8 cellular contexts compared by ENCODE assay signal in the genomic region with DNA sequence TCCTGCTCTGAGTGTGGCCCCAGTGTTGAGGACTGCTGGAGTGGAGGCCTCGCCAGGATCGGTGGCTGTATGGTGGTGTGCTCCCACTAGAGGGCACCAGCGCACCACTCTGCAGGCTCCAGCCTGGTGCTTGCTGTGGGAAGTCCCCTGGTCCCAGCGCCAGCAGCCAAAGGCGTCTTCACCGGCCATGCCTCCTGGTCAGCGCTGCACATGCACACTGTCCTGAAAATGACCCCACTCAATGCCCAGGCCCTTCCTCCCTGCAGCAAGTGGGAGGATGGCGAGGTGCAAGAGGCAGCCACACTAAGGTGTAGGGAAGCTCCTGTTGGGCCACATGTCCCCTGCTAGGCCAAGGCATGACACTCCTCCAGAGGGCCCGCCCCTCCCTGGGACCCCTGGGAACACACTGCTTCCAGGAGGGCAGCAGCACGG.
DNase-seq lines count a peak whose midpoint lies in the region; ATAC-seq and TF ChIP-seq lines count a peak whose summit lies in the region.

No MANE protein-coding gene starts in this region.

- no peaks in the 10 kb centered on the region for H4K20me1 ChIP-seq in mammary epithelial cell (ENCODE audit: insufficient read depth, low read length)

- H3K27ac ChIP-seq in mammary epithelial cell (ENCODE audit: insufficient read depth, low read depth, low read length), result no peak overlapping the region

- peak; percentile 90 for TF ChIP-seq CTCF in GM13976 (IDR thresholded peaks at IDR 0.05; ENCODE audit: borderline replicate concordance, control extremely low read depth, extremely low read depth, insufficient read depth, missing control alignments)
- TF ChIP-seq CTCF in WTC11 (IDR thresholded peaks at IDR 0.05), result peak; percentile 88
- peak; percentile 95 to 96 for TF ChIP-seq CTCF in mammary epithelial cell (conservative IDR thresholded peaks at IDR 0.05 in 1 of 2, IDR thresholded peaks at IDR 0.05 in 1 of 2; ENCODE audit: extremely low read depth in 1 of 2, insufficient read depth in 1 of 2, low read depth in 1 of 2, low read length in 2 of 2)
- TF ChIP-seq CTCF in kidney epithelial cell (IDR thresholded peaks at IDR 0.05; ENCODE audit: insufficient read depth, low read length, poor library complexity, severe bottlenecking), result peak; percentile 97

- peak; percentile 88 for ATAC-seq in HG02884 (IDR thresholded peaks at IDR 0.05; ENCODE audit: unreplicated experiment)
- ATAC-seq in WTC11, result peak; percentile 94

- H2AFZ ChIP-seq in mammary epithelial cell (ENCODE audit: low read depth, low read length), result no peak overlapping the region

- H3K36me3 Mint-ChIP-seq in WTC11, result peaks cover 13% of the 10 kb centered on the region

- H3K36me3 ChIP-seq in mammary epithelial cell (ENCODE audit: insufficient read depth, low read length) (peaks cover 2% of the 10 kb centered on the region), kidney epithelial cell (ENCODE audit: control insufficient read depth, insufficient read depth, low read length) (no peaks in the 10 kb centered on the region)

- 15% methylated on average over 5 of the region's 10 CpGs for WGBS in mammary epithelial cell (ENCODE audit: low coverage, missing lambda C conversion rate)

- H3K4me2 ChIP-seq in mammary epithelial cell (ENCODE audit: insufficient read depth, low read depth, low read length), result no peak overlapping the region

- no peak overlapping the region for H3K9ac ChIP-seq in mammary epithelial cell (ENCODE audit: insufficient read depth, low read length)

- H3K79me2 ChIP-seq in mammary epithelial cell (ENCODE audit: insufficient read depth, low read length), result no peaks in the 10 kb centered on the region

- peaks cover 12% of the 10 kb centered on the region for H3K9me3 Mint-ChIP-seq in WTC11

- intact Hi-C loops in mammary epithelial cell (cut with micrococcal nuclease), result loop anchor here (1.0 to 5.0 kb wide), 7 partner anchors 102 to 773 kb away; no protein-coding TSS in a partner anchor

- POLR2A ChIA-PET in WTC11 (lab: Charles Lee), result no interaction called here

- H3K4me3 ChIP-seq in mammary epithelial cell (replicated peaks in 1 of 3; ENCODE audit: insufficient read depth in 1 of 3, low read depth in 2 of 3, low read length in 3 of 3), result no peak overlapping the region
- no peak overlapping the region for H3K4me3 ChIP-seq in kidney epithelial cell (ENCODE audit: low read depth, low read length)

- H3K27me3 ChIP-seq in mammary epithelial cell (ENCODE audit: insufficient read depth, low read length) (no peaks in the 10 kb centered on the region), kidney epithelial cell (ENCODE audit: control insufficient read depth, insufficient read depth, low read length) (no peaks in the 10 kb centered on the region)

- CTCF ChIA-PET in WTC11 (lab: Charles Lee) (interaction anchor here (0.7 to 2.5 kb wide), 3 partner anchors 60 to 563 kb away, joined by 3 to 11 read pairs (median 4); no protein-coding TSS in a partner anchor), mammary epithelial cell (lab: Charles Lee; ENCODE audit: low non-redundant PET) (no interaction called here)

- no peak overlapping the region for H3K4me3 Mint-ChIP-seq in WTC11

- BruUV-seq in mammary epithelial cell (replicated peaks; lab: Mats Ljungman, UMichigan), result no TSS peak

- in situ Hi-C loops in GM13976 (cut with MboI; ENCODE audit: low sequenced_read_pairs, unreplicated experiment), result loop anchor here (25.0 kb wide), 2 partner anchors 762 to 1187 kb away; no protein-coding TSS in a partner anchor
- in situ Hi-C loops in mammary epithelial cell (cut with MboI; ENCODE audit: low sequenced_read_pairs in 2 of 2), result loop anchor here (10.0 to 25.0 kb wide), 3 partner anchors 499 to 762 kb away; no protein-coding TSS in a partner anchor

- dilution Hi-C loops in mammary epithelial cell (cut with HindIII; ENCODE audit: low sequenced_read_pairs), result no loop called here

- H3K9me3 ChIP-seq in mammary epithelial cell (replicated peaks; ENCODE audit: insufficient read depth, low read length), result no peaks in the 10 kb centered on the region

- peaks cover 3% of the 10 kb centered on the region for H3K4me1 ChIP-seq in mammary epithelial cell (ENCODE audit: insufficient read depth, low read length)

- peak; percentile 83 for DNase-seq in 8988T
- DNase-seq in GM13976 (ENCODE audit: low spot score), result peak; percentile 92
- peak; percentile 44 for DNase-seq in NCI-H2107 treated with DMSO at 0.1 percent for 48 hours (lab: John Stamatoyannopoulos, UW; ENCODE audit: unreplicated experiment)
- DNase-seq in WTC11 (ENCODE audit: low spot score), result peak; percentile 92
- DNase-seq in mammary epithelial cell, result peak; percentile 71
- peak; percentile 45 for DNase-seq in kidney epithelial cell (ENCODE audit: low read depth)
- peak; percentile 61 to 76 (median 72) for DNase-seq in stimulated activated CD4-positive, alpha-beta T cell treated with anti-CD3 and anti-CD28 coated beads, Interleukin-1b, Interleukin-23, amount 100 ng/mL, for 24 hours (ENCODE audit: low read depth in 4 of 4, low spot score in 1 of 4)

- H3K4me1 Mint-ChIP-seq in WTC11, result no peaks in the 10 kb centered on the region

- H3K27ac Mint-ChIP-seq in WTC11, result no peak overlapping the region

- H3K27me3 Mint-ChIP-seq in WTC11 (ENCODE audit: low read depth), result no peaks in the 10 kb centered on the region

TF ChIP-seq in WTC11, 78 proteins besides CTCF, POLR2A, EP300 and RAD21:
- TF ChIP-seq, protein P1, sequence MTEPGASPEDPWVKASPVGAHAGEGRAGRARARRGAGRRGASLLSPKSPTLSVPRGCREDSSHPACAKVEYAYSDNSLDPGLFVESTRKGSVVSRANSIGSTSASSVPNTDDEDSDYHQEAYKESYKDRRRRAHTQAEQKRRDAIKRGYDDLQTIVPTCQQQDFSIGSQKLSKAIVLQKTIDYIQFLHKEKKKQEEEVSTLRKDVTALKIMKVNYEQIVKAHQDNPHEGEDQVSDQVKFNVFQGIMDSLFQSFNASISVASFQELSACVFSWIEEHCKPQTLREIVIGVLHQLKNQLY (CRISPR knock-in tag; IDR thresholded peaks at IDR 0.05), result no peak
- 0 out of 2 replicates have a peak, but pooled peaks have one; percentile 43 for TF ChIP-seq ETV6 (CRISPR knock-in tag; IDR thresholded peaks at IDR 0.05)
- TF ChIP-seq NR2C2 (CRISPR knock-in tag; IDR thresholded peaks at IDR 0.05), result no peak
- no peak for TF ChIP-seq ZNF317 (CRISPR knock-in tag; IDR thresholded peaks at IDR 0.05; ENCODE audit: borderline replicate concordance, low read depth)
- no peak for TF ChIP-seq NFYB (CRISPR knock-in tag; conservative IDR thresholded peaks at IDR 0.05; ENCODE audit: low read depth)
- TF ChIP-seq, protein P2, sequence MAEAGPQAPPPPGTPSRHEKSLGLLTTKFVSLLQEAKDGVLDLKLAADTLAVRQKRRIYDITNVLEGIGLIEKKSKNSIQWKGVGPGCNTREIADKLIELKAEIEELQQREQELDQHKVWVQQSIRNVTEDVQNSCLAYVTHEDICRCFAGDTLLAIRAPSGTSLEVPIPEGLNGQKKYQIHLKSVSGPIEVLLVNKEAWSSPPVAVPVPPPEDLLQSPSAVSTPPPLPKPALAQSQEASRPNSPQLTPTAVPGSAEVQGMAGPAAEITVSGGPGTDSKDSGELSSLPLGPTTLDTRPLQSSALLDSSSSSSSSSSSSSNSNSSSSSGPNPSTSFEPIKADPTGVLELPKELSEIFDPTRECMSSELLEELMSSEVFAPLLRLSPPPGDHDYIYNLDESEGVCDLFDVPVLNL (CRISPR knock-in tag; IDR thresholded peaks at IDR 0.05; ENCODE audit: borderline replicate concordance, low read depth), result no peak
- TF ChIP-seq, protein P3, sequence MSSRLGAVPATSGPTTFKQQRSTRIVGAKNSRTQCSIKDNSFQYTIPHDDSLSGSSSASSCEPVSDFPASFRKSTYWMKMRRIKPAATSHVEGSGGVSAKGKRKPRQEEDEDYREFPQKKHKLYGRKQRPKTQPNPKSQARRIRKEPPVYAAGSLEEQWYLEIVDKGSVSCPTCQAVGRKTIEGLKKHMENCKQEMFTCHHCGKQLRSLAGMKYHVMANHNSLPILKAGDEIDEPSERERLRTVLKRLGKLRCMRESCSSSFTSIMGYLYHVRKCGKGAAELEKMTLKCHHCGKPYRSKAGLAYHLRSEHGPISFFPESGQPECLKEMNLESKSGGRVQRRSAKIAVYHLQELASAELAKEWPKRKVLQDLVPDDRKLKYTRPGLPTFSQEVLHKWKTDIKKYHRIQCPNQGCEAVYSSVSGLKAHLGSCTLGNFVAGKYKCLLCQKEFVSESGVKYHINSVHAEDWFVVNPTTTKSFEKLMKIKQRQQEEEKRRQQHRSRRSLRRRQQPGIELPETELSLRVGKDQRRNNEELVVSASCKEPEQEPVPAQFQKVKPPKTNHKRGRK (CRISPR knock-in tag; IDR thresholded peaks at IDR 0.05; ENCODE audit: borderline replicate concordance), result no peak
- no peak for TF ChIP-seq TCF7 (CRISPR knock-in tag; IDR thresholded peaks at IDR 0.05; ENCODE audit: low read depth)
- TF ChIP-seq ZNF138 (CRISPR knock-in tag; conservative IDR thresholded peaks at IDR 0.05), result no peak
- no peak for TF ChIP-seq CREM (CRISPR knock-in tag; IDR thresholded peaks at IDR 0.05)
- TF ChIP-seq TEAD4 (CRISPR knock-in tag; IDR thresholded peaks at IDR 0.05), result no peak
- TF ChIP-seq, protein P4, sequence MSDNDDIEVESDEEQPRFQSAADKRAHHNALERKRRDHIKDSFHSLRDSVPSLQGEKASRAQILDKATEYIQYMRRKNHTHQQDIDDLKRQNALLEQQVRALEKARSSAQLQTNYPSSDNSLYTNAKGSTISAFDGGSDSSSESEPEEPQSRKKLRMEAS (CRISPR knock-in tag; IDR thresholded peaks at IDR 0.05), result peak; percentile 60
- TF ChIP-seq FOXK1 (CRISPR knock-in tag; IDR thresholded peaks at IDR 0.05), result no peak
- no peak for TF ChIP-seq ZNF121 (CRISPR knock-in tag; IDR thresholded peaks at IDR 0.05)
